ENCODE assay signal across 10 cellular contexts in genomic region chr6:144066745-144067484, GRCh38. TPM values are rescaled to one million over a fixed set of nuclear protein-coding genes. Genes with fewer than 3 reads are reported as not detected.
DNase-seq lines count a peak whose midpoint lies in the region; ATAC-seq and TF ChIP-seq lines count a peak whose summit lies in the region.
"Had no signal": no experiment of that assay in that cellular context is flagged by ENCODE, and none has a peak within 500 bp of the region (broad histone marks: within the 10 kb centered on the region; RNA-seq: fewer than 3 reads in every experiment).

No MANE protein-coding gene starts in this region.

- ATAC-seq in GM18517 (IDR thresholded peaks at IDR 0.05; ENCODE audit: unreplicated experiment) (peak; percentile 59), GM19463 (IDR thresholded peaks at IDR 0.05; ENCODE audit: unreplicated experiment) (peak; percentile 31), HG03135 (IDR thresholded peaks at IDR 0.05; ENCODE audit: unreplicated experiment) (peak; percentile 37), aorta (ENCODE audit: low FRiP score) (no peak)

- H3K4me3 Mint-ChIP-seq in activated T-helper 1 cell treated with anti-CD3 and anti-CD28 coated beads, Interleukin-12 subunit alpha, Interleukin-12 subunit beta, Interleukin-2, Interleukin-4 antibody, amounts not matched to agents 30 ng/mL and 10 ng/mL and 1 ng/mL, durations not matched to agents 14 hours and 24 hours and 36 hours, result no peak overlapping the region

- no peak for TF ChIP-seq EP300 in tibial nerve (IDR thresholded peaks at IDR 0.05)

- peaks cover 1% of the 10 kb centered on the region for H3K36me3 Mint-ChIP-seq in activated T-helper 1 cell treated with anti-CD3 and anti-CD28 coated beads, Interleukin-12 subunit alpha, Interleukin-12 subunit beta, Interleukin-2, Interleukin-4 antibody, amounts not matched to agents 30 ng/mL and 10 ng/mL and 1 ng/mL, durations not matched to agents 14 hours and 24 hours and 36 hours (ENCODE audit: low read depth)

- H3K9me3 ChIP-seq in tibial nerve, result no peaks in the 10 kb centered on the region
- H3K9me3 ChIP-seq in aorta (ENCODE audit: control insufficient read depth, low read length), result no peaks in the 10 kb centered on the region

- H3K9me3 Mint-ChIP-seq in activated T-helper 1 cell treated with anti-CD3 and anti-CD28 coated beads, Interleukin-12 subunit alpha, Interleukin-12 subunit beta, Interleukin-2, Interleukin-4 antibody, amounts not matched to agents 30 ng/mL and 10 ng/mL and 1 ng/mL, durations not matched to agents 14 hours and 24 hours and 36 hours, result peaks cover 3% of the 10 kb centered on the region

- H3K4me3 ChIP-seq in tibial nerve, result no peak overlapping the region
- H3K4me3 ChIP-seq in aorta (ENCODE audit: low read length in 2 of 2), result no peak overlapping the region

- DNase-seq in activated T-helper 1 cell treated with anti-CD3 and anti-CD28 coated beads, Interleukin-12 subunit alpha, Interleukin-12 subunit beta, Interleukin-2, Interleukin-4 antibody, amounts not matched to agents 30 ng/mL and 10 ng/mL and 1 ng/mL, durations not matched to agents 14 hours and 24 hours and 36 hours (ENCODE audit: low spot score), result no peak
- DNase-seq in pons (ENCODE audit: low spot score) (no peak), tibial nerve (ENCODE audit: low spot score in 2 of 2) (no peak), NCI-H146 treated with DMSO at 0.1 percent for 48 hours (lab: John Stamatoyannopoulos, UW; ENCODE audit: unreplicated experiment) (no peak), aorta (no peak)
- DNase-seq: activated CD8-positive, alpha-beta memory T cell treated with anti-CD3 and anti-CD28 coated beads for 24 hours; NCI-H1930 had no signal

- TF ChIP-seq POLR2A in tibial nerve (IDR thresholded peaks at IDR 0.05), result no peak

- intact Hi-C loops in activated T-helper 1 cell treated with anti-CD3 and anti-CD28 coated beads, Interleukin-12 subunit alpha, Interleukin-12 subunit beta, Interleukin-2, Interleukin-4 antibody, amounts not matched to agents 30 ng/mL and 10 ng/mL and 1 ng/mL, durations not matched to agents 14 hours and 24 hours and 36 hours (cut with micrococcal nuclease), result no loop called here
- intact Hi-C loops in aorta (cut with DNase I), result no loop called here

- H3K27me3 Mint-ChIP-seq in activated T-helper 1 cell treated with anti-CD3 and anti-CD28 coated beads, Interleukin-12 subunit alpha, Interleukin-12 subunit beta, Interleukin-2, Interleukin-4 antibody, amounts not matched to agents 30 ng/mL and 10 ng/mL and 1 ng/mL, durations not matched to agents 14 hours and 24 hours and 36 hours (ENCODE audit: insufficient read depth), result peaks cover 4% of the 10 kb centered on the region

- peaks cover 0 to 28% (median 5%) of the 10 kb centered on the region in 4 donors for H3K4me1 ChIP-seq in tibial nerve
- H3K4me1 ChIP-seq in aorta (ENCODE audit: control insufficient read depth in 1 of 2, insufficient read depth in 2 of 2, low read length in 2 of 2), result no peaks in the 10 kb centered on the region

- H3K27ac ChIP-seq in tibial nerve, result no peak overlapping the region
- no peak overlapping the region for H3K27ac ChIP-seq in aorta (ENCODE audit: low read depth in 1 of 2, low read length in 2 of 2)

- H3K27ac Mint-ChIP-seq in activated T-helper 1 cell treated with anti-CD3 and anti-CD28 coated beads, Interleukin-12 subunit alpha, Interleukin-12 subunit beta, Interleukin-2, Interleukin-4 antibody, amounts not matched to agents 30 ng/mL and 10 ng/mL and 1 ng/mL, durations not matched to agents 14 hours and 24 hours and 36 hours, result peak overlapping the region; percentile 36

- TF ChIP-seq CTCF in tibial nerve (IDR thresholded peaks at IDR 0.05), result no peak

- peaks cover 0 to 13% of the 10 kb centered on the region in 2 donors for H3K27me3 ChIP-seq in tibial nerve
- no peaks in the 10 kb centered on the region for H3K27me3 ChIP-seq in aorta (ENCODE audit: control insufficient read depth in 1 of 2, insufficient read depth in 2 of 2, low read length in 1 of 2)

- 73 to 75% methylated on average over 6 of the region's 6 CpGs for WGBS in tibial nerve, 2 donors
- 72 to 78% methylated on average over 6 of the region's 6 CpGs for WGBS in aorta, 2 donors

- peaks cover 46% of the 10 kb centered on the region for H3K4me1 Mint-ChIP-seq in activated T-helper 1 cell treated with anti-CD3 and anti-CD28 coated beads, Interleukin-12 subunit alpha, Interleukin-12 subunit beta, Interleukin-2, Interleukin-4 antibody, amounts not matched to agents 30 ng/mL and 10 ng/mL and 1 ng/mL, durations not matched to agents 14 hours and 24 hours and 36 hours (ENCODE audit: low read depth)

- H3K36me3 ChIP-seq in tibial nerve (no peaks in the 10 kb centered on the region), aorta (ENCODE audit: control insufficient read depth in 1 of 2, insufficient read depth in 2 of 2, low read length in 1 of 2) (no peaks in the 10 kb centered on the region)

RNA-seq across cellular contexts. Expression of gene SF3B5, which starts 28.5 kb away (rescaled TPM):
- 204 and 232 TPM in 2 replicates for total RNA-seq in activated T-helper 1 cell treated with anti-CD3 and anti-CD28 coated beads, Interleukin-12 subunit alpha, Interleukin-12 subunit beta, Interleukin-2, Interleukin-4 antibody, amounts not matched to agents 30 ng/mL and 10 ng/mL and 1 ng/mL, durations not matched to agents 14 hours and 24 hours and 36 hours
- 100 to 1,000 TPM in 3 of 4 donors, 10 to 100 TPM in 1; 99.8 to 155 (median 118) TPM for total RNA-seq in tibial nerve
- total RNA-seq in aorta, result 10 to 100 TPM; 75.2 to 82.4 TPM
- polyA plus RNA-seq in aorta, result 100 to 1,000 TPM; 152 to 183 TPM

RNA-seq across cellular contexts. Expression of gene PLAGL1, which starts 58.9 kb away (rescaled TPM):
- 13.6 and 14.5 TPM in 2 replicates for total RNA-seq in activated T-helper 1 cell treated with anti-CD3 and anti-CD28 coated beads, Interleukin-12 subunit alpha, Interleukin-12 subunit beta, Interleukin-2, Interleukin-4 antibody, amounts not matched to agents 30 ng/mL and 10 ng/mL and 1 ng/mL, durations not matched to agents 14 hours and 24 hours and 36 hours
- total RNA-seq in tibial nerve, result 10 to 100 TPM; 23.2 to 30.0 (median 29.6) TPM
- 100 to 1,000 TPM in 1 of 2 donors, 10 to 100 TPM in 1; 65.5 to 101 TPM for total RNA-seq in aorta
- polyA plus RNA-seq in aorta, result 10 to 100 TPM; 16.5 to 53.4 TPM
